1 cellular context compared by ENCODE assay signal in the genomic region with DNA sequence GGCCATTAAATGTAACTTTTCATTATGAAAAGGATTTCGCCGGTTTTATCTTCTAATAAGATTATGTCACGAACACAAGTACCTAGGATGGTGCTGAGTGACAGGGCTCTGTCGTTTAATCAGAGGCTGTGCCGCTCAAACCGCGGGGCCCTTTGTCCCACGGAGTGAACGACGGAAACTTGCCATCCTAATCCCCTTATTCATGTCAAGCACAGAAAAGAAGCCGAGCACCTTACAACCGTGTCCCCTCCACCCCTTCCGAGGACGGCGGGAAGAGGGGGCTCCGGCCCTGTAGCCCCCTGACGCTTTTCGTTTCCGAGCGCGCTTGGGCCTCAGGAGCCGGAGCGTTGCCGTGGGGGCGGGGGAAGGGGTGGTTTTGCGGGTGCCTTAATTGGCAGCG.
TF ChIP-seq lines count a peak whose summit lies in the region.

No MANE protein-coding gene starts in this region.

TF ChIP-seq in HepG2, 621 proteins besides CTCF, POLR2A, EP300 and RAD21 (continued from another document):
- TF ChIP-seq, protein P1, sequence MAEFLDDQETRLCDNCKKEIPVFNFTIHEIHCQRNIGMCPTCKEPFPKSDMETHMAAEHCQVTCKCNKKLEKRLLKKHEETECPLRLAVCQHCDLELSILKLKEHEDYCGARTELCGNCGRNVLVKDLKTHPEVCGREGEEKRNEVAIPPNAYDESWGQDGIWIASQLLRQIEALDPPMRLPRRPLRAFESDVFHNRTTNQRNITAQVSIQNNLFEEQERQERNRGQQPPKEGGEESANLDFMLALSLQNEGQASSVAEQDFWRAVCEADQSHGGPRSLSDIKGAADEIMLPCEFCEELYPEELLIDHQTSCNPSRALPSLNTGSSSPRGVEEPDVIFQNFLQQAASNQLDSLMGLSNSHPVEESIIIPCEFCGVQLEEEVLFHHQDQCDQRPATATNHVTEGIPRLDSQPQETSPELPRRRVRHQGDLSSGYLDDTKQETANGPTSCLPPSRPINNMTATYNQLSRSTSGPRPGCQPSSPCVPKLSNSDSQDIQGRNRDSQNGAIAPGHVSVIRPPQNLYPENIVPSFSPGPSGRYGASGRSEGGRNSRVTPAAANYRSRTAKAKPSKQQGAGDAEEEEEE (CRISPR knock-in tag; IDR thresholded peaks at IDR 0.05; ENCODE audit: borderline replicate concordance) = no peak
- TF ChIP-seq NKX3-1 (CRISPR knock-in tag; IDR thresholded peaks at IDR 0.05) (no peak), RARA (CRISPR knock-in tag; IDR thresholded peaks at IDR 0.05) (no peak), HIVEP1 (CRISPR knock-in tag; IDR thresholded peaks at IDR 0.05) (no peak), THYN1 (CRISPR knock-in tag; IDR thresholded peaks at IDR 0.05; ENCODE audit: borderline replicate concordance, low read depth) (no peak), ZNF703 (CRISPR knock-in tag; IDR thresholded peaks at IDR 0.05; ENCODE audit: borderline replicate concordance) (no peak)
TF ChIP-seq in HepG2: peak in this region for 1.
